In genomic region chr7:1503816-1504775, GRCh38 we compare ENCODE assay signal across 8 cellular contexts. TPM values are rescaled to one million over a fixed set of nuclear protein-coding genes. Genes with fewer than 3 reads are reported as not detected.
DNase-seq lines count a peak whose midpoint lies in the region; ATAC-seq and TF ChIP-seq lines count a peak whose summit lies in the region.

Gene INTS1, minus strand, starts transcription at chr7:1504389. Its CDS starts 429 bp downstream, at chr7:1503960.

- H3K4me3 ChIP-seq in GM06990 (replicated peaks; ENCODE audit: low read depth, low read length) (peak within 1 kb of the TSS; percentile 92), HFF-Myc (replicated peaks; ENCODE audit: low read depth, low read length) (peak within 1 kb of the TSS; percentile 92), NB4 (ENCODE audit: low read depth, low read length) (peak within 1 kb of the TSS; percentile 89), thymus (ENCODE audit: low read length) (peak within 1 kb of the TSS; percentile 99)

- WGBS in thymus: 1% methylated on average over 118 of the region's 118 CpGs

- H3K36me3 ChIP-seq in GM06990 (ENCODE audit: control insufficient read depth, insufficient read depth, low read length) (peaks cover 12% of the 10 kb centered on the region), thymus (ENCODE audit: control insufficient read depth, insufficient read depth) (peaks cover 45% of the 10 kb centered on the region)

- TF ChIP-seq CTCF in GM06990 (IDR thresholded peaks at IDR 0.05; ENCODE audit: insufficient read depth, low read length, poor library complexity, severe bottlenecking) (peak; percentile 42), HFF-Myc (IDR thresholded peaks at IDR 0.05; ENCODE audit: low read depth, low read length, missing control alignments) (peak; percentile 60), NB4 (IDR thresholded peaks at IDR 0.05; ENCODE audit: low read depth, low read length) (peak; percentile 69), osteocyte (IDR thresholded peaks at IDR 0.05) (peak; percentile 95)

- H3K4me3 Mint-ChIP-seq in osteocyte (ENCODE audit: unreplicated experiment): peak within 1 kb of the TSS; percentile 87

- H3K9me3 Mint-ChIP-seq in activated naive CD4-positive, alpha-beta T cell treated with anti-CD3 and anti-CD28 coated beads, Interleukin-2, amount 50 U/mL, for 72 hours: no peaks in the 10 kb centered on the region
- no peaks in the 10 kb centered on the region for H3K9me3 Mint-ChIP-seq in osteocyte (ENCODE audit: unreplicated experiment)

- H3K9me3 ChIP-seq in thymus (ENCODE audit: control insufficient read depth): peaks cover 3% of the 10 kb centered on the region

- peak; percentile 72 for TF ChIP-seq POLR2A in NB4 (IDR thresholded peaks at IDR 0.05; ENCODE audit: extremely low read depth, insufficient read length)

- peaks cover 22 to 27% of the 10 kb centered on the region in 2 donors for H3K36me3 Mint-ChIP-seq in activated naive CD4-positive, alpha-beta T cell treated with anti-CD3 and anti-CD28 coated beads, Interleukin-2, amount 50 U/mL, for 72 hours
- H3K36me3 Mint-ChIP-seq in osteocyte (ENCODE audit: unreplicated experiment): peaks cover 11% of the 10 kb centered on the region

- H3K27me3 Mint-ChIP-seq in osteocyte (ENCODE audit: unreplicated experiment): no peaks in the 10 kb centered on the region

- peak; percentile 93 for ATAC-seq in SK-N-SH treated with all-trans-retinoic acid at 6 μM for 48 hours
- peak; percentile 88 to 96 for ATAC-seq in activated naive CD4-positive, alpha-beta T cell treated with anti-CD3 and anti-CD28 coated beads, Interleukin-2, amount 50 U/mL, for 72 hours

- peak within 1 kb of the TSS; percentile 86 for H3K27ac ChIP-seq in thymus (ENCODE audit: low read depth)

- H3K27me3 ChIP-seq in GM06990 (replicated peaks; ENCODE audit: control insufficient read depth, insufficient read depth, low read length) (no peaks in the 10 kb centered on the region), thymus (ENCODE audit: control insufficient read depth, insufficient read depth) (no peaks in the 10 kb centered on the region)

- peaks cover 29% of the 10 kb centered on the region for H3K4me1 ChIP-seq in thymus (ENCODE audit: control insufficient read depth, insufficient read depth, low read length)

- DNase-seq in GM06990 (ENCODE audit: extremely low read depth, insufficient read length): peak; percentile 91
- peak; percentile 45 for DNase-seq in HFF-Myc (ENCODE audit: extremely low read depth, low read depth)
- DNase-seq in NB4 (ENCODE audit: low read depth): peak; percentile 98
- DNase-seq in activated naive CD4-positive, alpha-beta T cell treated with anti-CD3 and anti-CD28 coated beads, Interleukin-2, amount 50 U/mL, for 72 hours (ENCODE audit: low spot score in 2 of 2): peak; percentile 88 to 95
- peak; percentile 76 to 98 (median 94) for DNase-seq in head of caudate nucleus
- DNase-seq in osteocyte (ENCODE audit: extremely low spot score, unreplicated experiment): peak; percentile 95

- H3K4me1 Mint-ChIP-seq in osteocyte (ENCODE audit: unreplicated experiment): peaks cover 16% of the 10 kb centered on the region

- peak within 1 kb of the TSS; percentile 85 to 96 for H3K27ac Mint-ChIP-seq in activated naive CD4-positive, alpha-beta T cell treated with anti-CD3 and anti-CD28 coated beads, Interleukin-2, amount 50 U/mL, for 72 hours
- H3K27ac Mint-ChIP-seq in osteocyte (ENCODE audit: unreplicated experiment): peak within 1 kb of the TSS; percentile 31

- intact Hi-C loops in head of caudate nucleus (cut with DNase I): loop anchor here (10.0 kb wide), 1 partner anchor 61 kb away; no protein-coding TSS in a partner anchor

TF ChIP-seq in SK-N-SH treated with all-trans-retinoic acid at 6 μM for 48 hours, 23 proteins besides CTCF, POLR2A, EP300 and RAD21:
- peak; percentile 62 for TF ChIP-seq TSHZ2 (CRISPR knock-in tag; IDR thresholded peaks at IDR 0.05)
- no peak for TF ChIP-seq CREB5 (CRISPR knock-in tag; IDR thresholded peaks at IDR 0.05; ENCODE audit: low read depth)

RNA-seq across cellular contexts. Expression of gene INTS1, which starts in this region (rescaled TPM):
- 10 to 100 TPM; 84.6 to 85.0 TPM for total RNA-seq in activated naive CD4-positive, alpha-beta T cell treated with anti-CD3 and anti-CD28 coated beads, Interleukin-2, amount 50 U/mL, for 72 hours
- 111 and 121 TPM in 2 replicates for total RNA-seq in osteocyte
- 287 TPM for polyA plus RNA-seq in thymus

Comparison
In these comparisons a context has a peak if more than half of its experiments do, and no peak if none do; other contexts are left out.
1. Peak in every context shown above with its lines: DNase-seq, ATAC-seq, H3K4me3 ChIP-seq and H3K27ac ChIP-seq.
2. DNase-seq: peak in every context shown above with its lines; median percentile 98 in NB4; 95 in osteocyte; 94 in head of caudate nucleus; 92 in activated naive CD4-positive, alpha-beta T cell treated with anti-CD3 and anti-CD28 coated beads, Interleukin-2, amount 50 U/mL, for 72 hours; 91 in GM06990; 45 in HFF-Myc.
3. CTCF ChIP-seq: peak in every context shown above with its lines; median percentile 95 in osteocyte; 69 in NB4; 60 in HFF-Myc; 42 in GM06990.